8 cellular contexts compared by ENCODE assay signal in genomic region chr5:98768160-98769005, GRCh38. TPM values are rescaled to one million over a fixed set of nuclear protein-coding genes. Genes with fewer than 3 reads are reported as not detected.
A peak's percentile ranks its signal among the peaks of the same experiment; 100 is the strongest.
DNase-seq lines count a peak whose midpoint lies in the region; ATAC-seq and TF ChIP-seq lines count a peak whose summit lies in the region.

No MANE protein-coding gene starts in this region.

- TF ChIP-seq CTCF in brain (conservative IDR thresholded peaks at IDR 0.05) (peak; percentile 75 to 86), retinal pigment epithelial cell (conservative IDR thresholded peaks at IDR 0.05; ENCODE audit: low read depth, low read length) (peak; percentile 99)

- H3K9me3 ChIP-seq in ES-I3 (ENCODE audit: control insufficient read depth, insufficient read depth, low read length) (no peaks in the 10 kb centered on the region), HUES48 (ENCODE audit: control insufficient read depth, insufficient read depth, low read length) (no peaks in the 10 kb centered on the region), iPS-15b (ENCODE audit: control insufficient read depth, insufficient read depth, low read length) (no peaks in the 10 kb centered on the region)

- H3K4me1 ChIP-seq in ES-I3 (ENCODE audit: insufficient read depth, low read length) (peaks cover 22% of the 10 kb centered on the region), HUES48 (ENCODE audit: control insufficient read depth, insufficient read depth, low read length) (peaks cover 36% of the 10 kb centered on the region), iPS-15b (ENCODE audit: control insufficient read depth, insufficient read depth, low read length) (peaks cover 5% of the 10 kb centered on the region)

- peak overlapping the region; percentile 92 to 99 (median 98) for H3K4me3 Mint-ChIP-seq in brain

- no peaks in the 10 kb centered on the region for H3K36me3 ChIP-seq in ES-I3 (ENCODE audit: insufficient read depth, low read length)
- H3K36me3 ChIP-seq in HUES48 (ENCODE audit: control insufficient read depth, insufficient read depth, low read length) = no peaks in the 10 kb centered on the region
- H3K36me3 ChIP-seq in iPS-15b (ENCODE audit: control insufficient read depth, insufficient read depth, low read length) = no peaks in the 10 kb centered on the region

- DNase-seq in RPMI7951 (ENCODE audit: low read depth) = peak; percentile 47
- no peak for DNase-seq in retinal pigment epithelial cell (ENCODE audit: low read depth)
- DNase-seq in activated gamma-delta T cell treated with Interleukin-2 at 50 U/mL for 16 hours = no peak

- peak; percentile 43 for ATAC-seq in GM21447 (IDR thresholded peaks at IDR 0.05; ENCODE audit: unreplicated experiment)

- peak overlapping the region; percentile 70 for H3K27ac ChIP-seq in HUES48 (ENCODE audit: low read depth, low read length)

- peaks cover 32% of the 10 kb centered on the region for H3K4me1 Mint-ChIP-seq in brain

- peaks cover 0 to 4% (median 0%) of the 10 kb centered on the region in 5 experiments for H3K9me3 Mint-ChIP-seq in brain

- H3K27me3 Mint-ChIP-seq in brain = peaks cover 24% of the 10 kb centered on the region

- H3K9ac ChIP-seq in ES-I3 (ENCODE audit: low read depth, low read length) (peak overlapping the region; percentile 93), HUES48 (ENCODE audit: low read depth, low read length) (peak overlapping the region; percentile 67), iPS-15b (ENCODE audit: low read depth, low read length) (peak overlapping the region; percentile 73)

- H3K27me3 ChIP-seq in HUES48 (ENCODE audit: control insufficient read depth, insufficient read depth, low read length) = peaks cover 31% of the 10 kb centered on the region
- peaks cover 28% of the 10 kb centered on the region for H3K27me3 ChIP-seq in iPS-15b (ENCODE audit: control insufficient read depth, insufficient read depth, low read length)

- H3K27ac Mint-ChIP-seq in brain = peak overlapping the region; percentile 74 to 99 (median 88)

- H3K4me3 ChIP-seq in HUES48 (ENCODE audit: low read depth, low read length) = peak overlapping the region; percentile 78
- peak overlapping the region; percentile 78 for H3K4me3 ChIP-seq in iPS-15b (ENCODE audit: low read depth, low read length)
- H3K4me3 ChIP-seq in retinal pigment epithelial cell (ENCODE audit: low read length) = peak overlapping the region; percentile 76

- H3K36me3 Mint-ChIP-seq in brain = peaks cover 3% of the 10 kb centered on the region

RNA-seq across cellular contexts. Expression of gene RGMB, which starts 5.1 kb away (rescaled TPM):
- 10.0 and 12.4 TPM in 2 replicates for total RNA-seq in RPMI7951 (2014; rRNA removed; shearing (Covaris generic))
- 24.9 TPM for polyA plus RNA-seq in brain (ENCODE audit: insufficient read depth, low read depth, low replicate concordance)
